ENCODE assay signal across 1 cellular context in the genomic region with DNA sequence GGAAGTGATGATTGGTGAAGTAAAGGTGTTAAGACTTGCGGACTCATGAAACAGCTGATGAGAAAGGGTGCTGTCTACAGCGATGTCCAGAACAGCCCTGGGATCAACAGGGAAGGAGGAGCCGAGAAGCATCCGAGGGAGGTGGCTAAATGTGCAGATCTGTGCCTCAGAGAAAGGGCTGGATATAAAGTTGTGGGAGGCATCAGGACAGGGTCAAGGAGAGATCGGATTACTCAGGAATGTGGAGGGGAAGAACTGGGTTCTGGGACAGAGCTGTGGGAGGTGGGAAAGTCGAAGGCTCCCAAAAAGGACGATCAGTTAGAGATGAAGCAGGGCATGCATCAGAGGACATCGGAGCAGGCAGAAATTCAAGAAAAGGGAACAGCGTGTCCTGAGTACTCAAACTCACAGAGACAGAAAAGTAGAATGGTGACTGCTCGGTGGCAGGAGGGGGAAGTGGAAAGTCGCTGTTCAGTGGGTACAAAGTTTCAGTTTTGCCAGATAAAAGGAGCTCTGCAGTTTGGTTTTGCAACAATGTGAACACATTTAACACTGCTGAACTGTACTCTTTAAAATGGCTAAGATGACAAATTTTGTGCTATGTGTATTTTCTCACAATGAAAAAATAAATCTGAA.
TF ChIP-seq lines count a peak whose summit lies in the region.

No MANE protein-coding gene starts in this region.

TF ChIP-seq in GM23338, 12 proteins besides CTCF, POLR2A, EP300 and RAD21 (continued from another document):
- TF ChIP-seq, protein P1, sequence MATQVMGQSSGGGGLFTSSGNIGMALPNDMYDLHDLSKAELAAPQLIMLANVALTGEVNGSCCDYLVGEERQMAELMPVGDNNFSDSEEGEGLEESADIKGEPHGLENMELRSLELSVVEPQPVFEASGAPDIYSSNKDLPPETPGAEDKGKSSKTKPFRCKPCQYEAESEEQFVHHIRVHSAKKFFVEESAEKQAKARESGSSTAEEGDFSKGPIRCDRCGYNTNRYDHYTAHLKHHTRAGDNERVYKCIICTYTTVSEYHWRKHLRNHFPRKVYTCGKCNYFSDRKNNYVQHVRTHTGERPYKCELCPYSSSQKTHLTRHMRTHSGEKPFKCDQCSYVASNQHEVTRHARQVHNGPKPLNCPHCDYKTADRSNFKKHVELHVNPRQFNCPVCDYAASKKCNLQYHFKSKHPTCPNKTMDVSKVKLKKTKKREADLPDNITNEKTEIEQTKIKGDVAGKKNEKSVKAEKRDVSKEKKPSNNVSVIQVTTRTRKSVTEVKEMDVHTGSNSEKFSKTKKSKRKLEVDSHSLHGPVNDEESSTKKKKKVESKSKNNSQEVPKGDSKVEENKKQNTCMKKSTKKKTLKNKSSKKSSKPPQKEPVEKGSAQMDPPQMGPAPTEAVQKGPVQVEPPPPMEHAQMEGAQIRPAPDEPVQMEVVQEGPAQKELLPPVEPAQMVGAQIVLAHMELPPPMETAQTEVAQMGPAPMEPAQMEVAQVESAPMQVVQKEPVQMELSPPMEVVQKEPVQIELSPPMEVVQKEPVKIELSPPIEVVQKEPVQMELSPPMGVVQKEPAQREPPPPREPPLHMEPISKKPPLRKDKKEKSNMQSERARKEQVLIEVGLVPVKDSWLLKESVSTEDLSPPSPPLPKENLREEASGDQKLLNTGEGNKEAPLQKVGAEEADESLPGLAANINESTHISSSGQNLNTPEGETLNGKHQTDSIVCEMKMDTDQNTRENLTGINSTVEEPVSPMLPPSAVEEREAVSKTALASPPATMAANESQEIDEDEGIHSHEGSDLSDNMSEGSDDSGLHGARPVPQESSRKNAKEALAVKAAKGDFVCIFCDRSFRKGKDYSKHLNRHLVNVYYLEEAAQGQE (IDR thresholded peaks at IDR 0.05; ENCODE audit: unreplicated experiment): no peak
